ENCODE assay signal across 25 cellular contexts in genomic region chr5:59831341-59831989, GRCh38.
A peak's percentile ranks its signal among the peaks of the same experiment; 100 is the strongest.
DNase-seq lines count a peak whose midpoint lies in the region; ATAC-seq and TF ChIP-seq lines count a peak whose summit lies in the region.
"Had no signal": no experiment of that assay in that cellular context is flagged by ENCODE, and none has a peak within 500 bp of the region (broad histone marks: within the 10 kb centered on the region; RNA-seq: fewer than 3 reads in every experiment).

No MANE protein-coding gene starts in this region.

- no peaks in the 10 kb centered on the region for H3F3A ChIP-seq in neural cell (ENCODE audit: insufficient read depth, low read length, poor library complexity, severe bottlenecking)

- no peak overlapping the region for H3K4me3 Mint-ChIP-seq in natural killer cell treated with Interleukin-12 subunit alpha and Interleukin-12 subunit beta and Interleukin-15 and Interleukin-18, amount 100 ng/mL, for 72 hours
- H3K4me3 Mint-ChIP-seq: brain; immature natural killer cell; stimulated activated naive CD8-positive, alpha-beta T cell treated with anti-CD3 and anti-CD28 coated beads, Interleukin-15, amount 100 ng/mL, for 72 hours; T-helper 1 cell treated with Interleukin-12 subunit alpha and Interleukin-12 subunit beta and Interleukin-4 antibody, amounts not matched to agents 30 μg/mL and 1 μg/mL, for 36 hours had no signal

- peak; percentile 57 for ATAC-seq in GM18858 (IDR thresholded peaks at IDR 0.05; ENCODE audit: unreplicated experiment)
- no peak for ATAC-seq in natural killer cell treated with Interleukin-12 subunit alpha and Interleukin-12 subunit beta and Interleukin-15 and Interleukin-18, amount 100 ng/mL, for 72 hours
- no peak for ATAC-seq in GM18519 (IDR thresholded peaks at IDR 0.05; ENCODE audit: low FRiP score, unreplicated experiment)
- ATAC-seq: heart right ventricle; mucosa of descending colon; stimulated activated naive CD8-positive, alpha-beta T cell treated with anti-CD3 and anti-CD28 coated beads, Interleukin-15, amount 100 ng/mL, for 72 hours had no signal

- H3K27me3 ChIP-seq in neural cell (ENCODE audit: insufficient read depth, low read depth, low read length) = no peaks in the 10 kb centered on the region
- H3K27me3 ChIP-seq: heart right ventricle, tibial nerve had no signal

- no peak overlapping the region for H2AFZ ChIP-seq in neural cell (ENCODE audit: low read depth, low read length)

- TF ChIP-seq EP300 in neural cell (conservative IDR thresholded peaks at IDR 0.05; ENCODE audit: poor library complexity, severe bottlenecking) = no peak

- peaks cover 12 to 29% of the 10 kb centered on the region in 2 donors for H3K27me3 Mint-ChIP-seq in natural killer cell treated with Interleukin-12 subunit alpha and Interleukin-12 subunit beta and Interleukin-15 and Interleukin-18, amount 100 ng/mL, for 72 hours
- H3K27me3 Mint-ChIP-seq: brain; stimulated activated naive CD8-positive, alpha-beta T cell treated with anti-CD3 and anti-CD28 coated beads, Interleukin-15, amount 100 ng/mL, for 72 hours had no signal

- no peaks in the 10 kb centered on the region for H3K79me2 ChIP-seq in neural cell (replicated peaks; ENCODE audit: insufficient read depth, low read length)

- H3K4me2 ChIP-seq in neural cell (ENCODE audit: low read length) = no peak overlapping the region

- no peak for TF ChIP-seq RAD21 in neural cell (conservative IDR thresholded peaks at IDR 0.05)

- H3K9ac ChIP-seq in neural cell (ENCODE audit: low read length) = no peak overlapping the region

- H3K9me2 ChIP-seq in neural cell (ENCODE audit: insufficient read depth, low read length) = no peaks in the 10 kb centered on the region

- no peak overlapping the region for H3K4me3 ChIP-seq in cardiac fibroblast (replicated peaks in 1 of 2; ENCODE audit: low read depth in 2 of 2, low read length in 2 of 2)
- H3K4me3 ChIP-seq in neural cell (ENCODE audit: low read length) = no peak overlapping the region
- H3K4me3 ChIP-seq: coronary artery, heart right ventricle, mucosa of descending colon, prostate gland, skin epidermis, tibial nerve had no signal

- TF ChIP-seq CTCF in cardiac fibroblast (IDR thresholded peaks at IDR 0.05; ENCODE audit: low read depth, low read length) (no peak), neural cell (IDR thresholded peaks at IDR 0.05; ENCODE audit: poor library complexity, severe bottlenecking) (no peak)

- peak; percentile 39 for DNase-seq in LHCN-M2 (ENCODE audit: low read depth)
- peak; percentile 9 to 18 for DNase-seq in cardiac fibroblast (ENCODE audit: low read depth in 2 of 2)
- no peak for DNase-seq in natural killer cell treated with Interleukin-12 subunit alpha and Interleukin-12 subunit beta and Interleukin-15 and Interleukin-18, amount 100 ng/mL, for 72 hours (ENCODE audit: low spot score)
- no peak for DNase-seq in EL
- DNase-seq: activated CD4-positive, alpha-beta T cell treated with anti-CD3 and anti-CD28 coated beads, Interleukin-2, amount 50 U/mL, for 4 hours; activated CD8-positive, alpha-beta memory T cell treated with anti-CD3 and anti-CD28 coated beads, Interleukin-2, amount 50 U/mL, for 48 hours; activated effector memory CD4-positive, alpha-beta T cell treated with Interleukin-2 at 50 U/mL for 16 hours; AML-193; heart right ventricle; immature natural killer cell; Karpas-422; mucosa of descending colon; NCI-H69; SIG-M5; stimulated activated CD4-positive, alpha-beta T cell treated with anti-CD3 and anti-CD28 coated beads, Interleukin-4, amount 100 ng/mL, for 24 hours; stimulated activated naive CD8-positive, alpha-beta T cell treated with anti-CD3 and anti-CD28 coated beads, Interleukin-15, amount 100 ng/mL, for 72 hours had no signal

- H3K36me3 Mint-ChIP-seq in natural killer cell treated with Interleukin-12 subunit alpha and Interleukin-12 subunit beta and Interleukin-15 and Interleukin-18, amount 100 ng/mL, for 72 hours = no peaks in the 10 kb centered on the region
- H3K36me3 Mint-ChIP-seq: brain, immature natural killer cell had no signal

- H4K20me1 ChIP-seq in neural cell (ENCODE audit: insufficient read depth) = no peaks in the 10 kb centered on the region

- peak overlapping the region; percentile 56 for H3K27ac ChIP-seq in neural cell (ENCODE audit: low read length)
- H3K27ac ChIP-seq: coronary artery, heart right ventricle, prostate gland, skin epidermis, tibial nerve had no signal

- H3K27ac Mint-ChIP-seq in natural killer cell treated with Interleukin-12 subunit alpha and Interleukin-12 subunit beta and Interleukin-15 and Interleukin-18, amount 100 ng/mL, for 72 hours = no peak overlapping the region
- H3K27ac Mint-ChIP-seq: brain; immature natural killer cell; stimulated activated naive CD8-positive, alpha-beta T cell treated with anti-CD3 and anti-CD28 coated beads, Interleukin-15, amount 100 ng/mL, for 72 hours; T-helper 1 cell treated with Interleukin-12 subunit alpha and Interleukin-12 subunit beta and Interleukin-4 antibody, amounts not matched to agents 30 μg/mL and 1 μg/mL, for 36 hours had no signal

- no peaks in the 10 kb centered on the region for H3K9me3 ChIP-seq in neural cell (ENCODE audit: low read length)
- H3K9me3 ChIP-seq: heart right ventricle, mucosa of descending colon, prostate gland, tibial nerve had no signal

- H3K9me3 Mint-ChIP-seq in natural killer cell treated with Interleukin-12 subunit alpha and Interleukin-12 subunit beta and Interleukin-15 and Interleukin-18, amount 100 ng/mL, for 72 hours = no peaks in the 10 kb centered on the region
- H3K9me3 Mint-ChIP-seq: brain; stimulated activated naive CD8-positive, alpha-beta T cell treated with anti-CD3 and anti-CD28 coated beads, Interleukin-15, amount 100 ng/mL, for 72 hours; T-helper 1 cell treated with Interleukin-12 subunit alpha and Interleukin-12 subunit beta and Interleukin-4 antibody, amounts not matched to agents 30 μg/mL and 1 μg/mL, for 36 hours had no signal

- no peaks in the 10 kb centered on the region for H3K36me3 ChIP-seq in neural cell (ENCODE audit: insufficient read depth, low read length)
- H3K36me3 ChIP-seq: heart right ventricle, prostate gland, tibial nerve had no signal

- no peaks in the 10 kb centered on the region for H3K4me1 Mint-ChIP-seq in natural killer cell treated with Interleukin-12 subunit alpha and Interleukin-12 subunit beta and Interleukin-15 and Interleukin-18, amount 100 ng/mL, for 72 hours (ENCODE audit: low read depth in 2 of 2)
- H3K4me1 Mint-ChIP-seq: immature natural killer cell; stimulated activated naive CD8-positive, alpha-beta T cell treated with anti-CD3 and anti-CD28 coated beads, Interleukin-15, amount 100 ng/mL, for 72 hours had no signal

TF ChIP-seq in neural cell, 6 proteins besides CTCF, POLR2A, EP300 and RAD21:
- no peak for TF ChIP-seq EZH2 (IDR thresholded peaks at IDR 0.05; ENCODE audit: borderline replicate concordance, insufficient read depth, low read length, poor library complexity, severe bottlenecking)
- no peak for TF ChIP-seq REST (IDR thresholded peaks at IDR 0.05; ENCODE audit: borderline replicate concordance)
- no peak for TF ChIP-seq MXI1 (conservative IDR thresholded peaks at IDR 0.05; ENCODE audit: poor library complexity, severe bottlenecking)
- TF ChIP-seq POLR2AphosphoS5 (IDR thresholded peaks at IDR 0.05) = no peak
- no peak for TF ChIP-seq TAF1 (IDR thresholded peaks at IDR 0.05; ENCODE audit: low read depth)
- no peak for TF ChIP-seq SMC3 (conservative IDR thresholded peaks at IDR 0.05; ENCODE audit: poor library complexity)

Comparison
In these comparisons a context has a peak if more than half of its experiments do, and no peak if none do; other contexts are left out.
1. DNase-seq: peak in LHCN-M2 (single experiment) and cardiac fibroblast (2 of 2); none in natural killer cell treated with Interleukin-12 subunit alpha and Interleukin-12 subunit beta and Interleukin-15 and Interleukin-18, amount 100 ng/mL, for 72 hours (single experiment) and EL (single experiment).